ENCODE assay signal across 1 cellular context in genomic region chr5:1285141-1285540, GRCh38.
TF ChIP-seq lines count a peak whose summit lies in the region.

No MANE protein-coding gene starts in this region.

TF ChIP-seq in SK-N-SH, 30 proteins besides CTCF, POLR2A, EP300 and RAD21:
- TF ChIP-seq ZBTB33 (IDR thresholded peaks at IDR 0.05; ENCODE audit: borderline replicate concordance, low read depth) (no peak), JUND (IDR thresholded peaks at IDR 0.05) (no peak), EZH2phosphoT487 (IDR thresholded peaks at IDR 0.05; ENCODE audit: borderline replicate concordance, low read depth) (no peak), IRF3 (IDR thresholded peaks at IDR 0.05; ENCODE audit: low read depth, low read length) (no peak), GATA2 (CRISPR knock-in tag; IDR thresholded peaks at IDR 0.05) (no peak), FOXJ3 (CRISPR knock-in tag; IDR thresholded peaks at IDR 0.05) (no peak), SMC3 (IDR thresholded peaks at IDR 0.05; ENCODE audit: low read depth, low read length) (no peak), NRF1 (IDR thresholded peaks at IDR 0.05; ENCODE audit: low read depth, low read length) (no peak)
TF ChIP-seq in SK-N-SH: peak in this region for 0.
